ENCODE assay signal across 8 cellular contexts in genomic region chr19:58468216-58468839, GRCh38. TPM values are rescaled to one million over a fixed set of nuclear protein-coding genes. Genes with fewer than 3 reads are reported as not detected.
DNase-seq lines count a peak whose midpoint lies in the region; ATAC-seq, FAIRE-seq and TF ChIP-seq lines count a peak whose summit lies in the region.

No MANE protein-coding gene starts in this region.

- POLR2A ChIA-PET in AG04450 (lab: Yijun Ruan, JAX) (no interaction called here), WTC11 (lab: Charles Lee) (no interaction called here)

- H3K9me3 ChIP-seq in AG04450 (ENCODE audit: control insufficient read depth, insufficient read depth, low read length): no peaks in the 10 kb centered on the region
- no peaks in the 10 kb centered on the region for H3K9me3 ChIP-seq in keratinocyte (ENCODE audit: control insufficient read depth, low read depth, low read length)

- H3K9me3 Mint-ChIP-seq in WTC11: no peaks in the 10 kb centered on the region

- H3K4me2 ChIP-seq in keratinocyte (ENCODE audit: control insufficient read depth, extremely low read depth, insufficient read depth, low read depth, low read length): peak overlapping the region; percentile 87

- no peaks in the 10 kb centered on the region for H3K9me1 ChIP-seq in keratinocyte (ENCODE audit: control insufficient read depth, extremely low read depth, insufficient read depth, low read length)

- intact Hi-C loops in Right ventricle myocardium superior (cut with DNase I): no loop called here

- no peak overlapping the region for H3K27ac Mint-ChIP-seq in WTC11

- FAIRE-seq in GM12891 (lab: Jason Lieb, UNC) (no peak), keratinocyte (lab: Jason Lieb, UNC) (no peak)

- peaks cover 0 to 15% of the 10 kb centered on the region in 2 experiments for H3K36me3 ChIP-seq in keratinocyte (ENCODE audit: control insufficient read depth in 2 of 2, extremely low read depth in 1 of 2, insufficient read depth in 2 of 2, low read length in 2 of 2)

- ATAC-seq in WTC11 (no peak), GM21390 (IDR thresholded peaks at IDR 0.05; ENCODE audit: unreplicated experiment) (no peak), Right ventricle myocardium superior (ENCODE audit: poor library complexity) (no peak)

- CTCF ChIA-PET in AG04450 (lab: Charles Lee) (no interaction called here), WTC11 (lab: Charles Lee) (interaction anchor here (1.3 kb wide), 1 partner anchor 129 kb away, joined by 3 read pairs; no protein-coding TSS in a partner anchor)

- H3K4me1 Mint-ChIP-seq in WTC11: peaks cover 12% of the 10 kb centered on the region

- TF ChIP-seq CTCF in AG04450 (IDR thresholded peaks at IDR 0.05; ENCODE audit: low read depth, low read length): no peak
- no peak for TF ChIP-seq CTCF in WTC11 (IDR thresholded peaks at IDR 0.05)
- TF ChIP-seq CTCF in keratinocyte (optimal IDR thresholded peaks at IDR 0.05 in 1 of 3, IDR thresholded peaks at IDR 0.05 in 1 of 3, conservative IDR thresholded peaks at IDR 0.05 in 1 of 3; ENCODE audit: extremely low read depth in 1 of 3, insufficient read depth in 2 of 3, low read length in 3 of 3): peak in 1 of 3 experiments; percentile 51

- dilution Hi-C loops in keratinocyte (cut with MboI; ENCODE audit: extremely low pct_ligation_motif_present, low sequenced_read_pairs): no loop called here

- H3K36me3 Mint-ChIP-seq in WTC11: no peaks in the 10 kb centered on the region

- peaks cover 18% of the 10 kb centered on the region for H3K27me3 Mint-ChIP-seq in WTC11 (ENCODE audit: low read depth)

- peaks cover 14% of the 10 kb centered on the region for H3K4me1 ChIP-seq in keratinocyte (ENCODE audit: control insufficient read depth, extremely low read depth, insufficient read depth, low read length)

- H3K27me3 ChIP-seq in AG04450 (ENCODE audit: control insufficient read depth, insufficient read depth, low read length) (no peaks in the 10 kb centered on the region), keratinocyte (ENCODE audit: control insufficient read depth, extremely low read depth, insufficient read depth, low read length) (no peaks in the 10 kb centered on the region)

- no peak for TF ChIP-seq POLR2A in GM12891 (IDR thresholded peaks at IDR 0.05; ENCODE audit: low read depth, low read length)

- peak overlapping the region; percentile 35 for H3K4me3 ChIP-seq in AG04450 (ENCODE audit: low read depth, low read length)
- H3K4me3 ChIP-seq in keratinocyte (ENCODE audit: control insufficient read depth in 2 of 3, extremely low read depth in 1 of 3, insufficient read depth in 2 of 3, low read depth in 1 of 3, low read length in 3 of 3): peak overlapping the region; percentile 24 to 99 (median 29)

- no peak for DNase-seq in AG04450 (ENCODE audit: low read depth, low spot score)
- DNase-seq in GM12891 (ENCODE audit: insufficient read length, low spot score): no peak
- DNase-seq in WTC11 (ENCODE audit: low spot score): no peak
- DNase-seq in keratinocyte (ENCODE audit: low read depth, low spot score): no peak
- no peak for DNase-seq in HK-2 (ENCODE audit: unreplicated experiment)
- no peak for DNase-seq in stimulated activated CD4-positive, alpha-beta T cell treated with anti-CD3 and anti-CD28 coated beads, Interleukin-2, amount 100 ng/mL, for 48 hours
- DNase-seq in Right ventricle myocardium superior: no peak

- H3K27ac ChIP-seq in AG04450 (ENCODE audit: low read depth, low read length): no peak overlapping the region
- peak overlapping the region; percentile 3 for H3K27ac ChIP-seq in keratinocyte (ENCODE audit: control insufficient read depth, insufficient read depth, low read length)

- peaks cover 4% of the 10 kb centered on the region for H4K20me1 ChIP-seq in keratinocyte (ENCODE audit: control insufficient read depth, extremely low read depth, insufficient read depth, low read length)

- peaks cover 23% of the 10 kb centered on the region for H3K79me2 ChIP-seq in keratinocyte (ENCODE audit: control insufficient read depth, insufficient read depth, low read length)

- H2AFZ ChIP-seq in keratinocyte (ENCODE audit: control insufficient read depth, low read length): no peak overlapping the region

- H3K9ac ChIP-seq in keratinocyte (ENCODE audit: control insufficient read depth, extremely low read depth, insufficient read depth, low read length): peak overlapping the region; percentile 22

- H3K4me3 Mint-ChIP-seq in WTC11: peak overlapping the region; percentile 73

TF ChIP-seq in GM12891, 5 proteins besides CTCF, POLR2A, EP300 and RAD21:
- 0 out of 2 replicates have a peak, but pooled peaks have one; percentile 8 for TF ChIP-seq POU2F2 (IDR thresholded peaks at IDR 0.05; ENCODE audit: low read depth, low read length)
- no peak for TF ChIP-seq PAX5 (IDR thresholded peaks at IDR 0.05; ENCODE audit: insufficient read depth, low read length, severe bottlenecking)

TF ChIP-seq in WTC11, 78 proteins besides CTCF, POLR2A, EP300 and RAD21:
- TF ChIP-seq ZNF396 (CRISPR knock-in tag; IDR thresholded peaks at IDR 0.05; ENCODE audit: borderline replicate concordance) (no peak), ZNF263 (CRISPR knock-in tag; IDR thresholded peaks at IDR 0.05; ENCODE audit: low read depth) (no peak), TEAD4 (CRISPR knock-in tag; IDR thresholded peaks at IDR 0.05) (no peak)

RNA-seq across cellular contexts. Expression of gene ZNF324, which starts 1.4 kb away (rescaled TPM):
- polyA plus RNA-seq in AG04450 (2011; rRNA removed) (4.4 and 4.6 TPM in 2 replicates), keratinocyte (5.0 to 10.8 TPM (median 6.6 TPM) in 3 replicates)
- 6.3 and 6.7 TPM in 2 replicates for polyA minus RNA-seq in AG04450 (2011; rRNA and poly(A)+ RNA removed)
- 5.8 TPM for polyA plus RNA-seq in GM12891 (2012; ENCODE audit: low read depth, missing spikeins)
- total RNA-seq in WTC11 (2021) (5.1 to 5.9 TPM (median 5.7 TPM) in 3 replicates), Right ventricle myocardium superior (5.1 TPM)
- polyA plus RNA-seq in keratinocyte (2011; ENCODE audit: low read depth): 1.2 TPM
- polyA plus RNA-seq in keratinocyte (2011; cell fraction: cytosol; rRNA removed): 3.1 and 5.8 TPM in 2 replicates
- polyA plus RNA-seq in keratinocyte (2011; cell fraction: nucleus; rRNA removed): 15.1 and 16.2 TPM in 2 replicates
- polyA plus RNA-seq in keratinocyte (2012; ENCODE audit: low replicate concordance): 6.7 and 7.9 TPM in 2 replicates
- polyA minus RNA-seq in keratinocyte: 8.1 to 14.9 TPM (median 9.4 TPM) in 3 replicates
- polyA minus RNA-seq in keratinocyte (2011; cell fraction: cytosol; rRNA and poly(A)+ RNA removed): 17.1 TPM
- polyA minus RNA-seq in keratinocyte (2011; cell fraction: nucleus; rRNA and poly(A)+ RNA removed): 24.0 and 25.9 TPM in 2 replicates

RNA-seq across cellular contexts. Expression of gene ZNF446, which starts 7.8 kb away (rescaled TPM):
- 3.7 and 5.2 TPM in 2 replicates for polyA plus RNA-seq in AG04450 (2011; rRNA removed)
- polyA minus RNA-seq in AG04450 (2011; rRNA and poly(A)+ RNA removed): 4.3 and 5.4 TPM in 2 replicates
- 6.1 TPM for polyA plus RNA-seq in GM12891 (2012; ENCODE audit: low read depth, missing spikeins)
- total RNA-seq in WTC11 (2021): 5.0 to 6.5 TPM (median 6.0 TPM) in 3 replicates
- polyA plus RNA-seq in keratinocyte: 2.1 to 4.7 TPM (median 2.7 TPM) in 3 replicates
- polyA plus RNA-seq in keratinocyte (2011; ENCODE audit: low read depth): 1.4 TPM
- polyA plus RNA-seq in keratinocyte (2011; cell fraction: cytosol; rRNA removed): 1.5 and 3.5 TPM in 2 replicates
- polyA plus RNA-seq in keratinocyte (2011; cell fraction: nucleus; rRNA removed): 6.4 and 9.9 TPM in 2 replicates
- polyA plus RNA-seq in keratinocyte (2012; ENCODE audit: low replicate concordance): 3.7 and 3.9 TPM in 2 replicates
- polyA minus RNA-seq in keratinocyte: 1.4 to 3.3 TPM (median 2.3 TPM) in 3 replicates
- 2.1 TPM for polyA minus RNA-seq in keratinocyte (2011; cell fraction: cytosol; rRNA and poly(A)+ RNA removed)
- 4.5 and 5.7 TPM in 2 replicates for polyA minus RNA-seq in keratinocyte (2011; cell fraction: nucleus; rRNA and poly(A)+ RNA removed)
- 4.6 TPM for total RNA-seq in Right ventricle myocardium superior

RNA-seq across cellular contexts. Expression of gene ZNF324B, which starts 16.9 kb away (rescaled TPM):
- polyA plus RNA-seq in AG04450 (2011; rRNA removed) (1.8 and 2.3 TPM in 2 replicates), keratinocyte (2.0 to 3.5 TPM (median 2.5 TPM) in 3 replicates)
- 4.0 and 4.5 TPM in 2 replicates for polyA minus RNA-seq in AG04450 (2011; rRNA and poly(A)+ RNA removed)
- 3.0 TPM for polyA plus RNA-seq in GM12891 (2012; ENCODE audit: low read depth, missing spikeins)
- total RNA-seq in WTC11 (2021) (3.3 to 4.0 TPM (median 3.4 TPM) in 3 replicates), Right ventricle myocardium superior (2.6 TPM)
- 3.0 TPM for polyA plus RNA-seq in keratinocyte (2011; ENCODE audit: low read depth)
- 1.1 and 1.7 TPM in 2 replicates for polyA plus RNA-seq in keratinocyte (2011; cell fraction: cytosol; rRNA removed)
- polyA plus RNA-seq in keratinocyte (2011; cell fraction: nucleus; rRNA removed): 5.1 and 5.6 TPM in 2 replicates
- polyA plus RNA-seq in keratinocyte (2012; ENCODE audit: low replicate concordance): 3.1 TPM in 2 replicates
- polyA minus RNA-seq in keratinocyte: 4.2 to 7.2 TPM (median 5.7 TPM) in 3 replicates
- polyA minus RNA-seq in keratinocyte (2011; cell fraction: cytosol; rRNA and poly(A)+ RNA removed): 4.4 TPM
- 7.9 and 9.9 TPM in 2 replicates for polyA minus RNA-seq in keratinocyte (2011; cell fraction: nucleus; rRNA and poly(A)+ RNA removed)

RNA-seq across cellular contexts. Expression of gene ZNF132, which starts 28.4 kb away (rescaled TPM):
- polyA plus RNA-seq in AG04450 (2011; rRNA removed): 4.6 and 4.8 TPM in 2 replicates
- 12.4 and 15.5 TPM in 2 replicates for polyA minus RNA-seq in AG04450 (2011; rRNA and poly(A)+ RNA removed)
- polyA plus RNA-seq in GM12891 (2012; ENCODE audit: low read depth, missing spikeins): 0.81 TPM
- total RNA-seq in WTC11 (2021): 2.3 to 2.7 TPM (median 2.6 TPM) in 3 replicates
- 1.5 to 2.1 TPM (median 1.6 TPM) in 3 replicates for polyA plus RNA-seq in keratinocyte
- polyA plus RNA-seq in keratinocyte (2011; ENCODE audit: low read depth): 0.25 TPM
- 0.48 and 0.95 TPM in 2 replicates for polyA plus RNA-seq in keratinocyte (2011; cell fraction: cytosol; rRNA removed)
- 2.1 and 2.2 TPM in 2 replicates for polyA plus RNA-seq in keratinocyte (2011; cell fraction: nucleus; rRNA removed)
- polyA plus RNA-seq in keratinocyte (2012; ENCODE audit: low replicate concordance): 1.6 and 2.6 TPM in 2 replicates
- 1.9 to 5.9 TPM (median 4.0 TPM) in 3 replicates for polyA minus RNA-seq in keratinocyte
- polyA minus RNA-seq in keratinocyte (2011; cell fraction: cytosol; rRNA and poly(A)+ RNA removed): 3.5 TPM
- 3.0 and 5.0 TPM in 2 replicates for polyA minus RNA-seq in keratinocyte (2011; cell fraction: nucleus; rRNA and poly(A)+ RNA removed)
- 4.6 TPM for total RNA-seq in Right ventricle myocardium superior

RNA-seq across cellular contexts. Expression of gene SLC27A5, which starts 43.5 kb away (rescaled TPM):
- polyA plus RNA-seq in AG04450 (2011; rRNA removed) (7.4 and 9.8 TPM in 2 replicates), keratinocyte (13.4 to 15.4 TPM (median 14.7 TPM) in 3 replicates)
- 4.7 and 8.0 TPM in 2 replicates for polyA minus RNA-seq in AG04450 (2011; rRNA and poly(A)+ RNA removed)
- 23.9 TPM for polyA plus RNA-seq in GM12891 (2012; ENCODE audit: low read depth, missing spikeins)
- total RNA-seq in WTC11 (2021) (18.8 to 22.0 TPM (median 21.9 TPM) in 3 replicates), Right ventricle myocardium superior (3.8 TPM)
- polyA plus RNA-seq in keratinocyte (2011; ENCODE audit: low read depth): 1.9 TPM
- 7.9 and 16.2 TPM in 2 replicates for polyA plus RNA-seq in keratinocyte (2011; cell fraction: cytosol; rRNA removed)
- 5.5 and 8.2 TPM in 2 replicates for polyA plus RNA-seq in keratinocyte (2011; cell fraction: nucleus; rRNA removed)
- polyA plus RNA-seq in keratinocyte (2012; ENCODE audit: low replicate concordance): 11.7 and 22.5 TPM in 2 replicates
- polyA minus RNA-seq in keratinocyte: 14.4 to 33.3 TPM (median 19.7 TPM) in 3 replicates
- polyA minus RNA-seq in keratinocyte (2011; cell fraction: cytosol; rRNA and poly(A)+ RNA removed): 18.8 TPM
- polyA minus RNA-seq in keratinocyte (2011; cell fraction: nucleus; rRNA and poly(A)+ RNA removed): 4.1 and 5.6 TPM in 2 replicates
